12 cellular contexts compared by ENCODE assay signal in genomic region chr6:13796781-13797180, GRCh38.
"Had no signal": no experiment of that assay in that cellular context is flagged by ENCODE, and none has a peak within 500 bp of the region (broad histone marks: within the 10 kb centered on the region; RNA-seq: fewer than 3 reads in every experiment).

No MANE protein-coding gene starts in this region.

- H3K4me3 ChIP-seq: coronary artery, sigmoid colon, thyroid gland, vagina had no signal

- H3K27ac ChIP-seq: coronary artery had no signal

- H3K9me3 ChIP-seq: sigmoid colon, thyroid gland, vagina had no signal

- H3K4me1 ChIP-seq: thyroid gland had no signal

- H3K27me3 ChIP-seq: sigmoid colon, thyroid gland, vagina had no signal

- DNase-seq: activated B cell treated with CpG ODN at 0.5 μM for 24 hours; activated CD4-positive, alpha-beta T cell treated with anti-CD3 and anti-CD28 coated beads, Interleukin-2, amount 10 ng/mL, durations not matched to agents 24 days and 14 days; activated naive CD4-positive, alpha-beta T cell treated with Interleukin-2 at 50 U/mL for 16 hours; central memory CD4-positive, alpha-beta T cell; effector CD8-positive, alpha-beta T cell; nephron progenitor cell; sigmoid colon; stimulated activated CD4-positive, alpha-beta T cell treated with anti-CD3 and anti-CD28 coated beads, Interleukin-4, amount 100 ng/mL, for 1 hour; stimulated activated CD8-positive, alpha-beta memory T cell treated with anti-CD3 and anti-CD28 coated beads, Interleukin-4, amount 100 ng/mL, for 48 hours; thyroid gland had no signal
